ENCODE assay signal across 8 cellular contexts in the genomic region with DNA sequence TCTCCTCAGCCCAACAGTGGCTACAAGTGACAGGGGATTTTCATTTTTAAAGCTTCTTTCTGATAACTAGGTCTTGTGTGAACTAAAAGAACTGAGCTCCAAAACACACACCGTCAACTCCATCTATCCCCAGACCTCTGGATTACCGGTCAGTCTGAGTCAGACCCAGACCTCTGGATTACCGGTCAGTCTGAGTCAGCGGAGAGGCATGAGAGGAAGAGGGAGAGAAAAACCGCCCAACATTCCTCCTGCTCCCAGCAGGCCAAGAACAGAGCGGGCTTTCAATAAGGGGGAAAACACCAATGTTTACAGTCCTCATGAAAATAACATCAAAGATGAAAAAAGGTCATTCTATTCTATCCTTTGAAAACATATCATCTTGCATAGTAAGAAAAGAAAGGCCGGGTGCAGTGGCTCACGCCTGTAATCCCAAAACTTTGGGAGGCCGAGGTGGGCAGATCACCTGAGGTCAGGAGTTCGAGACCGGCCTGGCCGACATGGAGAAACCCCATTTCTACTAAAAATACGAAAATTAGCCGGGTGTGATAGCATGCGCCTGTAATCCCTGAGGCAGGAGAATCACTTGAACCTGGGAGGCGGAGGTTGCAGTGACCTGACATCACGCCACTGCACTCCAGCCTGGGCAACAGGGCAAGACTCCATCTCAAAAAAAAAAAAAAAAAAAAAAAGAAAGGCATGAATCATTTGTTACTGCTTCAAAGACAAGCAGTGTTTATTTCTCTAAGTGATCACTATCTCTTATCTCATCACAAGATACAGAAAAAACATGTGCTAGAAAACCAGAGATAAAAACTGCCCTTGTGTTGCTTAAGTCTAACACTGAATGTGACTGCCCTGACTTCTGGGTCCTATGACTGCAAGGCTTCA. TPM values are rescaled to one million over a fixed set of nuclear protein-coding genes. Genes with fewer than 3 reads are reported as not detected.
DNase-seq lines count a peak whose midpoint lies in the region; ATAC-seq and TF ChIP-seq lines count a peak whose summit lies in the region.

No MANE protein-coding gene starts in this region.

- H3K36me3 ChIP-seq in endodermal cell (ENCODE audit: control insufficient read depth, insufficient read depth, low read length), result peaks cover 27% of the 10 kb centered on the region

- no peak for TF ChIP-seq CTCF in endodermal cell (conservative IDR thresholded peaks at IDR 0.05)
- TF ChIP-seq CTCF in nephron (IDR thresholded peaks at IDR 0.05; ENCODE audit: unreplicated experiment in 3 of 3), result no peak

- DNase-seq in Daoy (ENCODE audit: low read depth) (peak; percentile 95), RPMI7951 (ENCODE audit: low read depth) (peak; percentile 97), endodermal cell (peak; percentile 82), NAMALWA (ENCODE audit: low spot score) (no peak), NCI-H2029 (lab: John Stamatoyannopoulos, UW) (no peak)
- DNase-seq in stimulated activated CD4-positive, alpha-beta T cell treated with anti-CD3 and anti-CD28 coated beads, Interleukin-4, amount 100 ng/mL, for 4 hours, result no peak

- ATAC-seq in stimulated activated memory B cell treated with anti-CD40 and anti-IgM and Interleukin-4, amounts not matched to agents 10 μg/mL and 1 μg/mL and 100 μg/mL, for 72 hours, result no peak

- H3K27me3 Mint-ChIP-seq in endodermal cell (ENCODE audit: insufficient read depth), result peaks cover 10% of the 10 kb centered on the region
- H3K27me3 Mint-ChIP-seq in nephron (ENCODE audit: low read depth), result peaks cover 9% of the 10 kb centered on the region
- no peaks in the 10 kb centered on the region for H3K27me3 Mint-ChIP-seq in stimulated activated memory B cell treated with anti-CD40 and anti-IgM and Interleukin-4, amounts not matched to agents 10 μg/mL and 1 μg/mL and 100 μg/mL, for 72 hours

- no peaks in the 10 kb centered on the region for H3K9me3 ChIP-seq in endodermal cell (ENCODE audit: control insufficient read depth, low read length)

- WGBS in endodermal cell (ENCODE audit: insufficient coverage in 1 of 2, insufficient read length in 1 of 2), 2 experiments, result 78 to 79% methylated on average over 10 to 17 of the region's 17 CpGs

- H3K9me3 Mint-ChIP-seq in endodermal cell (no peaks in the 10 kb centered on the region), nephron (no peaks in the 10 kb centered on the region)
- no peaks in the 10 kb centered on the region for H3K9me3 Mint-ChIP-seq in stimulated activated memory B cell treated with anti-CD40 and anti-IgM and Interleukin-4, amounts not matched to agents 10 μg/mL and 1 μg/mL and 100 μg/mL, for 72 hours

- H3K4me3 Mint-ChIP-seq in endodermal cell (peak overlapping the region; percentile 36), nephron (peak overlapping the region; percentile 77 to 88 (median 78))
- no peak overlapping the region for H3K4me3 Mint-ChIP-seq in stimulated activated memory B cell treated with anti-CD40 and anti-IgM and Interleukin-4, amounts not matched to agents 10 μg/mL and 1 μg/mL and 100 μg/mL, for 72 hours

- H3K27ac ChIP-seq in endodermal cell (ENCODE audit: low read depth, low read length), result peak overlapping the region; percentile 45

- H3K36me3 Mint-ChIP-seq in endodermal cell (ENCODE audit: low read depth) (peaks cover 21% of the 10 kb centered on the region), nephron (ENCODE audit: low read depth) (peaks cover 15% of the 10 kb centered on the region)
- peaks cover 10% of the 10 kb centered on the region for H3K36me3 Mint-ChIP-seq in stimulated activated memory B cell treated with anti-CD40 and anti-IgM and Interleukin-4, amounts not matched to agents 10 μg/mL and 1 μg/mL and 100 μg/mL, for 72 hours

- peak overlapping the region; percentile 95 for H3K4me3 ChIP-seq in endodermal cell (ENCODE audit: low read length)

- H3K4me1 Mint-ChIP-seq in endodermal cell (peaks cover 64% of the 10 kb centered on the region), nephron (peaks cover 63% of the 10 kb centered on the region)
- H3K4me1 Mint-ChIP-seq in stimulated activated memory B cell treated with anti-CD40 and anti-IgM and Interleukin-4, amounts not matched to agents 10 μg/mL and 1 μg/mL and 100 μg/mL, for 72 hours, result peaks cover 80% of the 10 kb centered on the region

- peaks cover 10% of the 10 kb centered on the region for H3K27me3 ChIP-seq in endodermal cell (ENCODE audit: control insufficient read depth, insufficient read depth, low read length, poor library complexity, severe bottlenecking)

- H3K27ac Mint-ChIP-seq in endodermal cell, result peak overlapping the region; percentile 87
- peak overlapping the region; percentile 53 to 78 (median 76) for H3K27ac Mint-ChIP-seq in nephron
- H3K27ac Mint-ChIP-seq in stimulated activated memory B cell treated with anti-CD40 and anti-IgM and Interleukin-4, amounts not matched to agents 10 μg/mL and 1 μg/mL and 100 μg/mL, for 72 hours, result no peak overlapping the region

- peaks cover 32% of the 10 kb centered on the region for H3K4me1 ChIP-seq in endodermal cell (ENCODE audit: control insufficient read depth, insufficient read depth, low read length)

- peak overlapping the region; percentile 16 for H3K9ac ChIP-seq in endodermal cell (ENCODE audit: extremely low read depth, low read length, poor library complexity, severe bottlenecking)

RNA-seq across cellular contexts. Expression of a gene that starts 3.4 kb away (rescaled TPM):
- total RNA-seq in Daoy (2014; rRNA removed; shearing (Covaris generic)), result 321 and 333 TPM in 2 replicates
- total RNA-seq in RPMI7951 (2014; rRNA removed; shearing (Covaris generic)), result 241 and 255 TPM in 2 replicates
- 100 to 1,000 TPM; 155 to 168 TPM for total RNA-seq in endodermal cell
- 225 TPM for polyA plus RNA-seq in endodermal cell (2013, experiment 1 of 2)
- 224 TPM for polyA plus RNA-seq in endodermal cell (2013, experiment 2 of 2)

RNA-seq across cellular contexts. Expression of a gene that starts 50.6 kb away (rescaled TPM):
- total RNA-seq in Daoy (2014; rRNA removed; shearing (Covaris generic)), result 0.09 and 1.0 TPM in 2 replicates
- not detected in 2 replicates for total RNA-seq in RPMI7951 (2014; rRNA removed; shearing (Covaris generic))
- 1 to 10 TPM; 1.6 to 2.3 TPM for total RNA-seq in endodermal cell
- polyA plus RNA-seq in endodermal cell (2013, experiment 1 of 2), result 0.36 TPM
- polyA plus RNA-seq in endodermal cell (2013, experiment 2 of 2), result 0.54 TPM

RNA-seq across cellular contexts. Expression of a gene that starts 52.2 kb away (rescaled TPM):
- total RNA-seq in Daoy (2014; rRNA removed; shearing (Covaris generic)), result 98.9 and 125 TPM in 2 replicates
- total RNA-seq in RPMI7951 (2014; rRNA removed; shearing (Covaris generic)), result 88.6 and 100.0 TPM in 2 replicates
- 10 to 100 TPM; 79.5 to 96.4 TPM for total RNA-seq in endodermal cell
- 123 TPM for polyA plus RNA-seq in endodermal cell (2013, experiment 1 of 2)
- polyA plus RNA-seq in endodermal cell (2013, experiment 2 of 2), result 111 TPM

Comparison
In these comparisons a context has a peak if more than half of its experiments do, and no peak if none do; other contexts are left out.
1. DNase-seq: peak in Daoy (single experiment), RPMI7951 (single experiment) and endodermal cell (single experiment); none in stimulated activated CD4-positive, alpha-beta T cell treated with anti-CD3 and anti-CD28 coated beads, Interleukin-4, amount 100 ng/mL, for 4 hours (0 of 2), NAMALWA (single experiment) and NCI-H2029 (single experiment).